Comparison of ENCODE assay signal across 8 cellular contexts in genomic region chr3:177615015-177615414, GRCh38.
DNase-seq lines count a peak whose midpoint lies in the region; FAIRE-seq and TF ChIP-seq lines count a peak whose summit lies in the region.

No MANE protein-coding gene starts in this region.

- no peaks in the 10 kb centered on the region for H3K36me3 ChIP-seq in spleen

- no peak for TF ChIP-seq POLR2A in spleen (IDR thresholded peaks at IDR 0.05)

- H3K4me1 ChIP-seq in spleen, result peaks cover 0 to 20% (median 6%) of the 10 kb centered on the region in 6 donors

- TF ChIP-seq CTCF in D721Med (IDR thresholded peaks at IDR 0.05; ENCODE audit: insufficient read depth, missing control alignments) (no peak), spleen (IDR thresholded peaks at IDR 0.05 in 8 of 11, conservative IDR thresholded peaks at IDR 0.05 in 3 of 11) (no peak)

- no peaks in the 10 kb centered on the region for H3K27me3 ChIP-seq in spleen (replicated peaks in 1 of 7)

- peak overlapping the region in 2 of 8 donors; percentile 42 to 52 for H3K27ac ChIP-seq in spleen

- 34 to 49% (median 43%) methylated on average over 2 of the region's 2 CpGs for WGBS in spleen, 5 donors

- no peak overlapping the region for H3K4me3 ChIP-seq in spleen

- no peaks in the 10 kb centered on the region for H3K9me3 ChIP-seq in spleen

- no peak for FAIRE-seq in D721Med (lab: Jason Lieb, UNC)

- DNase-seq in KG1 (lab: John Stamatoyannopoulos, UW) (peak; percentile 49), SHP77 treated with DMSO at 0.1 percent for 48 hours (lab: John Stamatoyannopoulos, UW) (peak; percentile 98), cardiac septum (ENCODE audit: low spot score) (peak; percentile 88), stromal cell of bone marrow (ENCODE audit: low read depth) (peak; percentile 89), foreskin melanocyte (no peak), amniotic stem cell (lab: John Stamatoyannopoulos, UW) (no peak), D721Med (ENCODE audit: insufficient read length, low spot score) (no peak), spleen (no peak)

- intact Hi-C loops in cardiac septum (cut with DNase I), result loop anchor here (10.0 kb wide), 2 partner anchors 470 to 550 kb away; no protein-coding TSS in a partner anchor
- intact Hi-C loops in spleen (cut with DNase I; ENCODE audit: low total_unique reads), result no loop called here

Comparison
In these comparisons a context has a peak if more than half of its experiments do, and no peak if none do; other contexts are left out.
1. DNase-seq: peak in KG1 (single experiment), SHP77 treated with DMSO at 0.1 percent for 48 hours (single experiment), cardiac septum (single experiment) and stromal cell of bone marrow (single experiment); none in foreskin melanocyte (single experiment), amniotic stem cell (single experiment), D721Med (single experiment) and spleen (single experiment).